Comparison of ENCODE assay signal across 1 cellular context in the genomic region with DNA sequence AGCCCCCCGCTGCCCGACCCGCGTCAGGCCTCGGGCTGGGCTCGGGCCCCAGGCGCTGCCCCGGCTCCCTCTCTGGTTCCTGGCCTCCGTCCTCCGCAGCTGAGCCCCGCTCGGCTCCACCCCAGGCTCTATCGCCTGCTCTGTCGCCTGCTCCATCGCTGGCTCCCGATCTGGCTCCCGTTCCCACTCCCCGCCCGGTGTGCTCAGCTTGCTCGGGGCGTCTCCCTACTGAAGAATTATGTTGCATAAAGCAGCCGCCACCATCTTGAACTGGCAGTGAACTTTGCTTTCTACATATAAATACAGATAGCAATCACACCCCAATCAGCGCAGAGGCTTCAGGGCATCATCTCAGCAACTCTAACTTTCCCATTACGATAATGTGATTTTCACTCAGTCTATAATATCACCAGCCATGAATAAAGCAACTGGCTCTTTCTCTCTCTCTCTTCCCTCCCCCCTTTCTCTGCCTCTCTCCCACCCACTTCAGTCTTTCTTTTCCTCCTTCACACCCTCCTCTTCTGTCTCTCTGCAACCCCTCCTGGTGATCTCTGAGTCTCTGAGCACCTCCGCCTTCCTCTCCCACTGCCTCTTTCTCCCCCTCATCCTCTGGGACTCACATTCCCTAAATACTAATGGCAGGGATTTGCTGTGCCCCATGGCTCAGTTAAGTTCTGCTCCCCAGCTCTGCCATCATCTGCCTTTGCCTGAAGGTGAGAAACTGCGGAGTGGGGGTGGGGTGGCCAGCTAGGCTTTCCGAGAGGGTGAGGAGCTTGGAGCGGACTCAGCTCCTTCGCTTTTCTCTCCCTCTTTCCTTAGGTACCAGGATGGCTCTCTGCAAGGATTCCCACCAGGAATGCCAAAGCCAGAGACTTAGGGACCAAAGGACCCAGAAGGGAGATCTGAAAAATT.
TF ChIP-seq lines count a peak whose summit lies in the region.

No MANE protein-coding gene starts in this region.

TF ChIP-seq in WTC11, 78 proteins besides CTCF, POLR2A, EP300 and RAD21 (continued from another document):
- peak; percentile 91 for TF ChIP-seq ZNF281 (CRISPR knock-in tag; IDR thresholded peaks at IDR 0.05)
- TF ChIP-seq TCF7 (CRISPR knock-in tag; IDR thresholded peaks at IDR 0.05; ENCODE audit: low read depth) = no peak
- TF ChIP-seq NFATC4 (CRISPR knock-in tag; IDR thresholded peaks at IDR 0.05) = no peak
- TF ChIP-seq, protein P1, sequence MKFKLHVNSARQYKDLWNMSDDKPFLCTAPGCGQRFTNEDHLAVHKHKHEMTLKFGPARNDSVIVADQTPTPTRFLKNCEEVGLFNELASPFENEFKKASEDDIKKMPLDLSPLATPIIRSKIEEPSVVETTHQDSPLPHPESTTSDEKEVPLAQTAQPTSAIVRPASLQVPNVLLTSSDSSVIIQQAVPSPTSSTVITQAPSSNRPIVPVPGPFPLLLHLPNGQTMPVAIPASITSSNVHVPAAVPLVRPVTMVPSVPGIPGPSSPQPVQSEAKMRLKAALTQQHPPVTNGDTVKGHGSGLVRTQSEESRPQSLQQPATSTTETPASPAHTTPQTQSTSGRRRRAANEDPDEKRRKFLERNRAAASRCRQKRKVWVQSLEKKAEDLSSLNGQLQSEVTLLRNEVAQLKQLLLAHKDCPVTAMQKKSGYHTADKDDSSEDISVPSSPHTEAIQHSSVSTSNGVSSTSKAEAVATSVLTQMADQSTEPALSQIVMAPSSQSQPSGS (CRISPR knock-in tag; IDR thresholded peaks at IDR 0.05; ENCODE audit: borderline replicate concordance, low read depth) = no peak
- TF ChIP-seq CREM (CRISPR knock-in tag; IDR thresholded peaks at IDR 0.05) = no peak
- TF ChIP-seq GABPB1 (CRISPR knock-in tag; IDR thresholded peaks at IDR 0.05) = no peak
- TF ChIP-seq PREB (CRISPR knock-in tag; IDR thresholded peaks at IDR 0.05; ENCODE audit: borderline replicate concordance) = no peak
- TF ChIP-seq MAX (CRISPR knock-in tag; IDR thresholded peaks at IDR 0.05) = peak; percentile 58; the same call in 1 of the 2 replicates
